In the genomic region with DNA sequence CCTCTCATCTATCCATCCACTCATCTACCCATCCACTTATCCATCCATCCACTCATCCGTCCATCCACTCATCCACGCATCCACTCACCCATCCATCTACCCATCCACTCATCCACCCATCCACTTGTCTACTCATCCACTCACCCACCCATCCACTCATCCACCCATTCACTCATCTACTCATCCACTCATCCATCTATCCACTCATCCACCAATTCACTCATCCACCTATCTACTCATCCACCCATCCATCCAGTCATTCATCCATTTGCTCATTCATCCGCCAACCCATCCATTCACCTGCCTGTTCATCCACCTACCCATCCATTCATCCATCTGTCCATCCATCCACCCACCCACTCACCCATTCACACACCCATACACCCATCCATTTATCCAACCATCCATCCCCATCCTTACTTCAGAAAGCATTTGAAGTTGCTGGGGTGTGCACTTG, we compare ENCODE assay signal across 9 cellular contexts.
DNase-seq lines count a peak whose midpoint lies in the region; ATAC-seq and TF ChIP-seq lines count a peak whose summit lies in the region.
"Had no signal": no experiment of that assay in that cellular context is flagged by ENCODE, and none has a peak within 500 bp of the region (broad histone marks: within the 10 kb centered on the region; RNA-seq: fewer than 3 reads in every experiment).

No MANE protein-coding gene starts in this region.

- no peak for TF ChIP-seq POLR2A in stomach (IDR thresholded peaks at IDR 0.05)

- peaks cover 7% of the 10 kb centered on the region for H3K36me3 ChIP-seq in iPS-18a (ENCODE audit: control insufficient read depth, low read depth, low read length)
- H3K36me3 ChIP-seq in stomach, result peaks cover 0 to 27% (median 9%) of the 10 kb centered on the region in 4 donors

- no peaks in the 10 kb centered on the region for H3K27me3 ChIP-seq in iPS-18a (ENCODE audit: control insufficient read depth, insufficient read depth, low read length)
- H3K27me3 ChIP-seq in stomach, result no peaks in the 10 kb centered on the region

- 94 to 100% (median 98%) methylated on average over 3 of the region's 3 CpGs for WGBS in stomach, 5 donors

- H3K36me3 Mint-ChIP-seq in activated T-cell treated with anti-CD3 and anti-CD28 coated beads, Interleukin-2, amount 50 U/mL, for 4 hours (ENCODE audit: insufficient read depth), result peaks cover 27% of the 10 kb centered on the region
- peaks cover 49% of the 10 kb centered on the region for H3K36me3 Mint-ChIP-seq in activated B cell treated with CpG ODN at 0.5 μM for 24 hours (ENCODE audit: low read depth)

- DNase-seq in activated T-cell treated with anti-CD3 and anti-CD28 coated beads, Interleukin-2, amount 50 U/mL, for 4 hours, result no peak
- no peak for DNase-seq in activated T-cell treated with anti-CD3 and anti-CD28 coated beads, Interleukin-2, amount 50 U/mL, for 1 hour
- no peak for DNase-seq in activated B cell treated with CpG ODN at 0.5 μM for 24 hours
- DNase-seq in stomach, result no peak
- no peak for DNase-seq in NCI-H2171 (lab: John Stamatoyannopoulos, UW)
- DNase-seq in NCI-H748 (lab: John Stamatoyannopoulos, UW; ENCODE audit: unreplicated experiment), result no peak
- DNase-seq: NCI-H2107 had no signal

- H3K4me3 Mint-ChIP-seq in activated T-cell treated with anti-CD3 and anti-CD28 coated beads, Interleukin-2, amount 50 U/mL, for 4 hours, result peak overlapping the region; percentile 7
- H3K4me3 Mint-ChIP-seq in activated B cell treated with CpG ODN at 0.5 μM for 24 hours, result peak overlapping the region; percentile 26

- CTCF ChIA-PET in activated B cell treated with CpG ODN at 0.5 μM for 24 hours (lab: Charles Lee), result interaction anchor here (1.6 kb wide), 1 partner anchor 40 kb away, joined by 6 read pairs; no protein-coding TSS in a partner anchor

- H3K4me1 ChIP-seq in iPS-18a (ENCODE audit: control insufficient read depth, low read depth, low read length) (peaks cover 68% of the 10 kb centered on the region), stomach (peaks cover 74 to 95% (median 88%) of the 10 kb centered on the region in 4 donors)

- ATAC-seq in activated T-cell treated with anti-CD3 and anti-CD28 coated beads, Interleukin-2, amount 50 U/mL, for 4 hours, result no peak
- ATAC-seq in activated B cell treated with CpG ODN at 0.5 μM for 24 hours (ENCODE audit: low read depth) (no peak), GM18861 (IDR thresholded peaks at IDR 0.05; ENCODE audit: unreplicated experiment) (no peak)

- H3K27me3 Mint-ChIP-seq in activated T-cell treated with anti-CD3 and anti-CD28 coated beads, Interleukin-2, amount 50 U/mL, for 4 hours (ENCODE audit: low read depth), result no peaks in the 10 kb centered on the region
- no peaks in the 10 kb centered on the region for H3K27me3 Mint-ChIP-seq in activated B cell treated with CpG ODN at 0.5 μM for 24 hours

- no peaks in the 10 kb centered on the region for H3K9me3 Mint-ChIP-seq in activated T-cell treated with anti-CD3 and anti-CD28 coated beads, Interleukin-2, amount 50 U/mL, for 4 hours
- no peaks in the 10 kb centered on the region for H3K9me3 Mint-ChIP-seq in activated B cell treated with CpG ODN at 0.5 μM for 24 hours

- intact Hi-C loops in activated B cell treated with CpG ODN at 0.5 μM for 24 hours (cut with micrococcal nuclease), result loop anchor here (5.0 kb wide), 1 partner anchor 38 kb away; no protein-coding TSS in a partner anchor
- intact Hi-C loops in stomach (cut with DNase I; ENCODE audit: low total_unique reads), result no loop called here

- TF ChIP-seq EP300 in stomach (IDR thresholded peaks at IDR 0.05), result no peak

- POLR2A ChIA-PET in activated B cell treated with CpG ODN at 0.5 μM for 24 hours (lab: Charles Lee), result interaction anchor here (0.6 to 9.0 kb wide), 5 partner anchors 9 to 1478 kb away, joined by 3 to 150 read pairs (median 29); no protein-coding TSS in a partner anchor

- H3K9me3 ChIP-seq in iPS-18a (ENCODE audit: control insufficient read depth, low read depth, low read length) (no peaks in the 10 kb centered on the region), stomach (no peaks in the 10 kb centered on the region)

- H3K4me3 ChIP-seq in iPS-18a (ENCODE audit: low read length) (no peak overlapping the region), stomach (no peak overlapping the region)

- peak overlapping the region; percentile 84 for H3K27ac Mint-ChIP-seq in activated B cell treated with CpG ODN at 0.5 μM for 24 hours

- H3K4me1 Mint-ChIP-seq in activated T-cell treated with anti-CD3 and anti-CD28 coated beads, Interleukin-2, amount 50 U/mL, for 4 hours (ENCODE audit: low read depth), result peaks cover 94% of the 10 kb centered on the region
- peaks cover 99% of the 10 kb centered on the region for H3K4me1 Mint-ChIP-seq in activated B cell treated with CpG ODN at 0.5 μM for 24 hours

- peak overlapping the region; percentile 38 for H3K27ac ChIP-seq in iPS-18a (ENCODE audit: low read length)
- H3K27ac ChIP-seq in stomach, result peak overlapping the region in 4 of 5 donors; percentile 70 to 89 (median 86)

- TF ChIP-seq CTCF in activated B cell treated with CpG ODN at 0.5 μM for 24 hours (IDR thresholded peaks at IDR 0.05), result no peak
- TF ChIP-seq CTCF in stomach (IDR thresholded peaks at IDR 0.05), result no peak

- no peak overlapping the region for H3K9ac ChIP-seq in iPS-18a (ENCODE audit: low read length)
